In the genomic region with DNA sequence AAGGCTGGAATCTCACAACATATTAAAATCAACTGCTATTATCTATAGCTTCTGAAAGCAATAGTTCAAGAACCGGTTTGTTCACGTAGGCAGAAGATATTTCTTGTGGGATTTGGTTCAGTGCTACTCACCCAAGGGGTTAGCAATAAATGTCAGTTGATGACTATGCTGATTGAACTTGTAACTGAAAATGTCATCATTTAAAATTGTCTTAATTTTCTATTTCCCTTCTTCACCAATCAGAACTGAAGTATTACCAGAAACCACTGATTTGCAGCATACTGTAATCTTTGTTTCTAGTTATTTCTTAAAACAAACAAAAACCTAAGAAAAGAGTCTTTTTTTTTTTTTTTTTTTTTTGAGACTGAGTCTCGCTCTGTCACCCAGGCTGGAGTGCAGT, we compare ENCODE assay signal across 24 cellular contexts. TPM values are rescaled to one million over a fixed set of nuclear protein-coding genes. Genes with fewer than 3 reads are reported as not detected.
A peak's percentile ranks its signal among the peaks of the same experiment; 100 is the strongest.
DNase-seq lines count a peak whose midpoint lies in the region; ATAC-seq, FAIRE-seq and TF ChIP-seq lines count a peak whose summit lies in the region.
"Had no signal": no experiment of that assay in that cellular context is flagged by ENCODE, and none has a peak within 500 bp of the region (broad histone marks: within the 10 kb centered on the region; RNA-seq: fewer than 3 reads in every experiment).

No MANE protein-coding gene starts in this region.

- H3K4me3 ChIP-seq in lower lobe of right lung (no peak overlapping the region), esophagus squamous epithelium (no peak overlapping the region)
- H3K4me3 ChIP-seq: GM23338, heart left ventricle, ovary, PC-9, SJSA1, testis had no signal

- H3K27ac ChIP-seq in lower lobe of right lung (no peak overlapping the region), esophagus squamous epithelium (peak overlapping the region in 2 of 4 donors; percentile 80 to 98)
- H3K27ac ChIP-seq: heart left ventricle, HL-60, ovary, SJSA1, testis had no signal

- WGBS in esophagus squamous epithelium, 2 donors, result 58 to 61% methylated on average over 3 of the region's 3 CpGs

- peaks cover under 1% of the 10 kb centered on the region for H3K27me3 Mint-ChIP-seq in mesothelial cell of epicardium (ENCODE audit: low read depth)
- H3K27me3 Mint-ChIP-seq: central memory CD8-positive, alpha-beta T cell; IgD-negative memory B cell had no signal

- H3K9me3 ChIP-seq in lower lobe of right lung (no peaks in the 10 kb centered on the region), esophagus squamous epithelium (no peaks in the 10 kb centered on the region)
- H3K9me3 ChIP-seq: heart left ventricle, ovary, SJSA1, testis had no signal

- no peak for TF ChIP-seq POLR2A in H54 (IDR thresholded peaks at IDR 0.05; ENCODE audit: low read depth, low read length)
- no peak for TF ChIP-seq POLR2A in esophagus squamous epithelium (IDR thresholded peaks at IDR 0.05)

- FAIRE-seq in GM18507 (lab: Jason Lieb, UNC) (peak; percentile 29), H54 (lab: Jason Lieb, UNC) (no peak)

- H3K36me3 ChIP-seq in lower lobe of right lung (no peaks in the 10 kb centered on the region), esophagus squamous epithelium (no peaks in the 10 kb centered on the region)
- H3K36me3 ChIP-seq: heart left ventricle, ovary, SJSA1 had no signal

- DNase-seq in GM18507 (ENCODE audit: extremely low spot score, insufficient read length, low read depth) (no peak), mesothelial cell of epicardium (ENCODE audit: low spot score in 2 of 2, unreplicated experiment in 2 of 2) (no peak), lower lobe of right lung (no peak), H54 (ENCODE audit: insufficient read length, low spot score) (no peak), esophagus squamous epithelium (lab: John Stamatoyannopoulos, UW) (no peak)
- DNase-seq in stimulated activated CD4-positive, alpha-beta T cell treated with anti-CD3 and anti-CD28 coated beads, Interleukin-15, amount 100 ng/mL, for 24 hours, result no peak
- DNase-seq: activated CD4-positive, CD25-positive, alpha-beta regulatory T cell; activated effector memory CD4-positive, alpha-beta T cell treated with anti-CD3 and anti-CD28 coated beads, Interleukin-2, amount 50 U/mL, for 16 hours; effector memory CD4-positive, alpha-beta T cell; heart left ventricle; NCI-H2029 treated with DMSO at 0.1 percent for 48 hours; NCI-H526 treated with DMSO at 0.1 percent for 48 hours; ovary; stimulated activated CD4-positive, alpha-beta T cell treated with anti-CD3 and anti-CD28 coated beads, Interleukin-4, amount 100 ng/mL, for 24 hours; T-helper 2 cell; testis had no signal

- peak overlapping the region; percentile 21 for H3K27ac Mint-ChIP-seq in mesothelial cell of epicardium
- H3K27ac Mint-ChIP-seq: GM23338, IgD-negative memory B cell had no signal

- peaks cover 21% of the 10 kb centered on the region for H3K4me1 ChIP-seq in lower lobe of right lung
- H3K4me1 ChIP-seq in esophagus squamous epithelium, result peaks cover 6 to 49% (median 7%) of the 10 kb centered on the region in 3 donors

- TF ChIP-seq CTCF in mesothelial cell of epicardium (IDR thresholded peaks at IDR 0.05; ENCODE audit: unreplicated experiment) (no peak), lower lobe of right lung (IDR thresholded peaks at IDR 0.05) (no peak), esophagus squamous epithelium (IDR thresholded peaks at IDR 0.05) (no peak)

- intact Hi-C loops in lower lobe of right lung (cut with DNase I) (no loop called here), esophagus squamous epithelium (cut with DNase I) (no loop called here)

- no peaks in the 10 kb centered on the region for H3K27me3 ChIP-seq in lower lobe of right lung (ENCODE audit: low read depth)
- H3K27me3 ChIP-seq in esophagus squamous epithelium, result no peaks in the 10 kb centered on the region
- H3K27me3 ChIP-seq: heart left ventricle, ovary, SJSA1, testis had no signal

- peaks cover 22% of the 10 kb centered on the region for H3K4me1 Mint-ChIP-seq in mesothelial cell of epicardium

- H3K36me3 Mint-ChIP-seq in mesothelial cell of epicardium, result no peaks in the 10 kb centered on the region

- no peaks in the 10 kb centered on the region for H3K9me3 Mint-ChIP-seq in mesothelial cell of epicardium
- H3K9me3 Mint-ChIP-seq: central memory CD8-positive, alpha-beta T cell; GM23338; IgD-negative memory B cell had no signal

- ATAC-seq in GM21515 (IDR thresholded peaks at IDR 0.05; ENCODE audit: unreplicated experiment), result peak; percentile 45
- ATAC-seq in HG03064 (IDR thresholded peaks at IDR 0.05; ENCODE audit: low read depth, unreplicated experiment), result peak; percentile 51
- ATAC-seq in lower lobe of right lung, result no peak
- ATAC-seq: GM23338, heart left ventricle had no signal

- no peak overlapping the region for H3K4me3 Mint-ChIP-seq in mesothelial cell of epicardium
- H3K4me3 Mint-ChIP-seq: central memory CD8-positive, alpha-beta T cell; GM23338; IgD-negative memory B cell had no signal

RNA-seq across cellular contexts. Expression of a gene that starts 46.1 kb away (rescaled TPM):
- 2.6 to 3.0 TPM (median 2.6 TPM) in 3 replicates for total RNA-seq in mesothelial cell of epicardium
- total RNA-seq in lower lobe of right lung, result 6.9 TPM
- total RNA-seq in esophagus squamous epithelium, result 1 to 10 TPM; 5.5 to 8.8 (median 7.3) TPM

RNA-seq across cellular contexts. Expression of a gene that starts 46.2 kb away (rescaled TPM):
- total RNA-seq in mesothelial cell of epicardium (63.8 to 66.1 TPM (median 65.9 TPM) in 3 replicates), lower lobe of right lung (28.3 TPM), esophagus squamous epithelium (10 to 100 TPM; 17.6 to 29.9 (median 27.0) TPM)

Comparison
In these comparisons a context has a peak if more than half of its experiments do, and no peak if none do; other contexts are left out.
1. ATAC-seq: peak in GM21515 (single experiment) and HG03064 (single experiment); none in lower lobe of right lung (0 of 2).